ENCODE assay signal across 8 cellular contexts in the genomic region with DNA sequence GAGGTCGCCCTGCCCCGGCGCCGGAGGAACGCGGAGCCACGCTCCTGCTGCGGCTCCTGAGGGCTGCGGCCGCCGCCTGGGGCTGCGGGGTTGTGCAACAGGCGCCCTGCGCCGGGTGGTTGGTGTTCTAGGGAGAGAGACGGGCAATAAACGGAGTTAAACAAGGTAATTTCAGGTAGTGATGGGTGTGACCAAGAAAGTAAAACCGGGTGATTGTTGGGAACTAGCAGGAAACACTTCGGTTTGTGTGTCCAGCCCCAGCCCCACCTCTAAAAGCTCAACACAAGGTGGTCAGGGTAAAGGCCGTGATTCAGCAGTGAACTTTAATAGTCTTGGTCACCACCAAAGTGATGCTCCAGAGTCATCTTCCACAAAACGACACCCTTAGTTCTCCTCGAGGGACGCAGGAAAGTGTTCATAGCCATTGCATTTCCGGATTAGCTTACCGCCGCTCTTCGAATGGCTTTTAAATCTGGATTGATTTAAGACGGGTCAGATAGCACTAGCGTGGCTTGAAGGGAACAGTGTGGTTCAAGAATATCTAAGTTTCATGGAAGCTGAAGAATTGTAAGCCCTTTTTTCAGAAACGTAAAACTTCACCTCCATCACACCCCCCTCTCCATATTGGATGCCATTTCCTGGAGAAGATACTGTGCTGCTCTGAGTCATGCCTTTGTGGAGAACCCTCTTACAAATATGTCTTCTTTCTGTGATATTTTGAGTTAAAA. TPM values are rescaled to one million over a fixed set of nuclear protein-coding genes. Genes with fewer than 3 reads are reported as not detected.
DNase-seq lines count a peak whose midpoint lies in the region; ATAC-seq and TF ChIP-seq lines count a peak whose summit lies in the region.

No MANE protein-coding gene starts in this region.

- ATAC-seq in HG03066 (IDR thresholded peaks at IDR 0.05; ENCODE audit: low read depth, unreplicated experiment) (peak; percentile 18), heart left ventricle (peak; percentile 17 to 61 (median 48))
- peak; percentile 39 to 48 for ATAC-seq in activated naive CD4-positive, alpha-beta T cell treated with anti-CD3 and anti-CD28 coated beads, Interleukin-2, amount 50 U/mL, for 72 hours

- H3K27ac ChIP-seq in AG04450 (ENCODE audit: low read depth, low read length) (peak overlapping the region; percentile 71), heart left ventricle (peak overlapping the region; percentile 80 to 97 (median 95)), prostate gland (peak overlapping the region; percentile 91 to 96)

- H3K36me3 ChIP-seq in heart left ventricle (peaks cover 0 to 14% (median 10%) of the 10 kb centered on the region in 9 donors), prostate gland (no peaks in the 10 kb centered on the region)

- no peaks in the 10 kb centered on the region for H3K27me3 ChIP-seq in AG04450 (ENCODE audit: control insufficient read depth, insufficient read depth, low read length)
- H3K27me3 ChIP-seq in heart left ventricle = no peaks in the 10 kb centered on the region
- H3K27me3 ChIP-seq in prostate gland (replicated peaks; ENCODE audit: insufficient read depth) = no peaks in the 10 kb centered on the region

- POLR2A ChIA-PET in AG04450 (lab: Yijun Ruan, JAX) = interaction anchor here (0.7 to 1.2 kb wide), 4 partner anchors 12 to 138 kb away, joined by 3 to 6 read pairs (median 4); a partner anchor contains a TSS

- TF ChIP-seq CTCF in AG04450 (IDR thresholded peaks at IDR 0.05; ENCODE audit: low read depth, low read length) (no peak), GM13977 (IDR thresholded peaks at IDR 0.05; ENCODE audit: extremely low read depth, insufficient read depth, missing control alignments) (no peak), heart left ventricle (IDR thresholded peaks at IDR 0.05) (no peak), prostate gland (IDR thresholded peaks at IDR 0.05) (no peak)

- peaks cover 0 to 50% (median 33%) of the 10 kb centered on the region in 12 donors for H3K4me1 ChIP-seq in heart left ventricle
- no peaks in the 10 kb centered on the region for H3K4me1 ChIP-seq in prostate gland (replicated peaks)

- no peak for DNase-seq in AG04450 (ENCODE audit: low read depth, low spot score)
- peak; percentile 15 for DNase-seq in GM13977 (ENCODE audit: low spot score)
- peak; percentile 66 for DNase-seq in NCI-H69 (lab: John Stamatoyannopoulos, UW)
- peak; percentile 17 to 59 for DNase-seq in activated naive CD4-positive, alpha-beta T cell treated with anti-CD3 and anti-CD28 coated beads, Interleukin-2, amount 50 U/mL, for 72 hours (ENCODE audit: low spot score in 2 of 2)
- no peak for DNase-seq in heart left ventricle
- peak; percentile 16 for DNase-seq in prostate gland (ENCODE audit: low spot score)
- no peak for DNase-seq in midbrain (lab: John Stamatoyannopoulos, UW)

- CTCF ChIA-PET in AG04450 (lab: Charles Lee) = interaction anchor here (0.6 to 3.9 kb wide), 36 partner anchors 8 to 538 kb away, joined by 3 to 36 read pairs (median 4); no protein-coding TSS in a partner anchor

- intact Hi-C loops in heart left ventricle (cut with DNase I) = loop anchor here (1.0 to 10.0 kb wide), 17 partner anchors 59 to 536 kb away; a partner anchor contains a TSS
- intact Hi-C loops in prostate gland (cut with DNase I) = loop anchor here (1.0 to 5.0 kb wide), 4 partner anchors 81 to 252 kb away; a partner anchor contains a TSS

- TF ChIP-seq POLR2A in heart left ventricle (IDR thresholded peaks at IDR 0.05) = no peak
- peak; percentile 20 for TF ChIP-seq POLR2A in prostate gland (IDR thresholded peaks at IDR 0.05)

- H3K4me3 ChIP-seq in AG04450 (ENCODE audit: low read depth, low read length) = peak overlapping the region; percentile 94
- peak overlapping the region; percentile 63 to 99 (median 94) for H3K4me3 ChIP-seq in heart left ventricle
- peak overlapping the region; percentile 69 to 75 for H3K4me3 ChIP-seq in prostate gland

- in situ Hi-C loops in GM13977 (cut with MboI; ENCODE audit: low pct_unique_long_range_greater_than_20kb, low sequenced_read_pairs, unreplicated experiment) = no loop called here

- no peaks in the 10 kb centered on the region for H3K9me3 Mint-ChIP-seq in activated naive CD4-positive, alpha-beta T cell treated with anti-CD3 and anti-CD28 coated beads, Interleukin-2, amount 50 U/mL, for 72 hours

- H3K9me3 ChIP-seq in AG04450 (ENCODE audit: control insufficient read depth, insufficient read depth, low read length) (no peaks in the 10 kb centered on the region), heart left ventricle (no peaks in the 10 kb centered on the region), prostate gland (no peaks in the 10 kb centered on the region)

- H3K27ac Mint-ChIP-seq in activated naive CD4-positive, alpha-beta T cell treated with anti-CD3 and anti-CD28 coated beads, Interleukin-2, amount 50 U/mL, for 72 hours = peak overlapping the region; percentile 97 to 99

- H3K36me3 Mint-ChIP-seq in activated naive CD4-positive, alpha-beta T cell treated with anti-CD3 and anti-CD28 coated beads, Interleukin-2, amount 50 U/mL, for 72 hours = peaks cover 14 to 15% of the 10 kb centered on the region in 2 donors

- 0 to 1% (median 1%) methylated on average over 30 of the region's 30 CpGs for WGBS in heart left ventricle, 4 donors
- WGBS in prostate gland = 0% methylated on average over 30 of the region's 30 CpGs

RNA-seq across cellular contexts. Expression of a gene that starts 0.7 kb away (rescaled TPM):
- polyA plus RNA-seq in AG04450 (2011; rRNA removed) (97.1 and 113 TPM in 2 replicates), heart left ventricle (100 to 1,000 TPM in 1 of 2 donors, 10 to 100 TPM in 1; 91.3 to 197 TPM)
- 19.6 and 19.9 TPM in 2 replicates for polyA minus RNA-seq in AG04450 (2011; rRNA and poly(A)+ RNA removed)
- 10 to 100 TPM; 50.8 to 76.9 TPM for total RNA-seq in activated naive CD4-positive, alpha-beta T cell treated with anti-CD3 and anti-CD28 coated beads, Interleukin-2, amount 50 U/mL, for 72 hours
- total RNA-seq in heart left ventricle (10 to 100 TPM; 73.0 to 95.3 (median 79.4) TPM), prostate gland (10 to 100 TPM; 68.5 to 92.4 TPM)

RNA-seq across cellular contexts. Expression of a gene that starts 24.4 kb away (rescaled TPM):
- not detected in 2 replicates for polyA plus RNA-seq in AG04450 (2011; rRNA removed)
- not detected in 2 replicates for polyA minus RNA-seq in AG04450 (2011; rRNA and poly(A)+ RNA removed)
- not detected for total RNA-seq in activated naive CD4-positive, alpha-beta T cell treated with anti-CD3 and anti-CD28 coated beads, Interleukin-2, amount 50 U/mL, for 72 hours
- total RNA-seq in heart left ventricle = under 1 TPM in 1 of 9 donors, not detected in 8; 0.13 TPM
- under 1 TPM in 1 of 2 donors, not detected in 1; 0.06 TPM for polyA plus RNA-seq in heart left ventricle
- total RNA-seq in prostate gland = under 1 TPM in 1 of 2 donors, not detected in 1; 0.17 TPM

Comparison
In these comparisons a context has a peak if more than half of its experiments do, and no peak if none do; other contexts are left out.
1. DNase-seq: peak in GM13977 (single experiment), NCI-H69 (single experiment), activated naive CD4-positive, alpha-beta T cell treated with anti-CD3 and anti-CD28 coated beads, Interleukin-2, amount 50 U/mL, for 72 hours (2 of 2) and prostate gland (single experiment); none in AG04450 (single experiment), heart left ventricle (0 of 5) and midbrain (single experiment).
2. Peak in every context shown above with its lines, with median percentiles within 50 percentile points of each other: H3K27ac ChIP-seq, H3K4me3 ChIP-seq and ATAC-seq.